ENCODE assay signal across 17 cellular contexts in genomic region chr11:37704791-37705190, GRCh38.
DNase-seq lines count a peak whose midpoint lies in the region; ATAC-seq and TF ChIP-seq lines count a peak whose summit lies in the region.
"Had no signal": no experiment of that assay in that cellular context is flagged by ENCODE, and none has a peak within 500 bp of the region (broad histone marks: within the 10 kb centered on the region; RNA-seq: fewer than 3 reads in every experiment).

No MANE protein-coding gene starts in this region.

- TF ChIP-seq CTCF in cardiac fibroblast (IDR thresholded peaks at IDR 0.05; ENCODE audit: low read depth, low read length), result no peak
- TF ChIP-seq CTCF in fibroblast of pulmonary artery (IDR thresholded peaks at IDR 0.05; ENCODE audit: low read length, missing control alignments), result no peak
- TF ChIP-seq CTCF in breast epithelium (IDR thresholded peaks at IDR 0.05), result no peak
- no peak for TF ChIP-seq CTCF in upper lobe of right lung (IDR thresholded peaks at IDR 0.05)

- no peaks in the 10 kb centered on the region for H3K9me3 ChIP-seq in breast epithelium
- no peaks in the 10 kb centered on the region for H3K9me3 ChIP-seq in upper lobe of right lung
- H3K9me3 ChIP-seq: A549, BLaER1 had no signal

- in situ Hi-C loops in ACHN (cut with HindIII; ENCODE audit: low pct_ligation_motif_present, low pct_unique_long_range_greater_than_20kb, low sequenced_read_pairs), result no loop called here

- H3K4me3 ChIP-seq in cardiac fibroblast (replicated peaks in 1 of 2; ENCODE audit: low read depth in 2 of 2, low read length in 2 of 2) (no peak overlapping the region), fibroblast of pulmonary artery (replicated peaks; ENCODE audit: low read depth, low read length) (no peak overlapping the region), breast epithelium (no peak overlapping the region), upper lobe of right lung (no peak overlapping the region)
- H3K4me3 ChIP-seq: A549, BLaER1, GM12878 had no signal

- intact Hi-C loops in breast epithelium (cut with DNase I; ENCODE audit: low total_unique reads), result no loop called here
- intact Hi-C loops in upper lobe of right lung (cut with DNase I), result no loop called here

- no peak for TF ChIP-seq POLR2A in breast epithelium (IDR thresholded peaks at IDR 0.05)

- no peaks in the 10 kb centered on the region for H3K27me3 ChIP-seq in breast epithelium
- H3K27me3 ChIP-seq in upper lobe of right lung, result no peaks in the 10 kb centered on the region
- H3K27me3 ChIP-seq: BLaER1 had no signal

- no peaks in the 10 kb centered on the region for H3K36me3 ChIP-seq in breast epithelium
- H3K36me3 ChIP-seq in upper lobe of right lung, result no peaks in the 10 kb centered on the region
- H3K36me3 ChIP-seq: BLaER1 had no signal

- no peaks in the 10 kb centered on the region for H3K4me1 ChIP-seq in breast epithelium
- no peaks in the 10 kb centered on the region for H3K4me1 ChIP-seq in upper lobe of right lung
- H3K4me1 ChIP-seq: A549, BLaER1 had no signal

- ATAC-seq in upper lobe of right lung, result no peak
- ATAC-seq: A549; CD8-positive, alpha-beta T cell; GM12878 had no signal

- peak; percentile 15 for DNase-seq in NOMO-1 treated with DMSO at 0.1 percent for 48 hours (lab: John Stamatoyannopoulos, UW; ENCODE audit: unreplicated experiment)
- DNase-seq in NOMO-1 (lab: John Stamatoyannopoulos, UW; ENCODE audit: unreplicated experiment in 2 of 2), result no peak
- DNase-seq in cardiac fibroblast (ENCODE audit: low read depth in 2 of 2), result peak; percentile 5 to 8
- peak; percentile 32 for DNase-seq in fibroblast of pulmonary artery (ENCODE audit: low read depth)
- no peak for DNase-seq in ACHN
- no peak for DNase-seq in breast epithelium (ENCODE audit: low spot score in 2 of 2)
- no peak for DNase-seq in upper lobe of right lung
- DNase-seq: Calu3; CD8-positive, alpha-beta T cell; DMS79 treated with DMSO at 0.1 percent for 48 hours; EL; GOT3; H9 had no signal

- no peak overlapping the region for H3K27ac ChIP-seq in breast epithelium
- H3K27ac ChIP-seq in upper lobe of right lung, result no peak overlapping the region
- H3K27ac ChIP-seq: 22Rv1, A549, BLaER1 had no signal

Comparison
In these comparisons a context has a peak if more than half of its experiments do, and no peak if none do; other contexts are left out.
1. DNase-seq: peak in NOMO-1 treated with DMSO at 0.1 percent for 48 hours (single experiment), cardiac fibroblast (2 of 2) and fibroblast of pulmonary artery (single experiment); none in NOMO-1 (0 of 2), ACHN (single experiment), breast epithelium (0 of 2) and upper lobe of right lung (single experiment).